In genomic region chr1:169838942-169839341, GRCh38 we compare ENCODE assay signal across 27 cellular contexts.
"Had no signal": no experiment of that assay in that cellular context is flagged by ENCODE, and none has a peak within 500 bp of the region (broad histone marks: within the 10 kb centered on the region; RNA-seq: fewer than 3 reads in every experiment).

No MANE protein-coding gene starts in this region.

- H3K4me3 Mint-ChIP-seq: nephron; neural progenitor cell; stimulated activated effector memory CD8-positive, alpha-beta T cell treated with anti-CD3 and anti-CD28 coated beads, Interleukin-12 subunit alpha, Interleukin-12 subunit beta, amount 100 ng/mL, for 72 hours; stimulated activated naive B cell treated with anti-CD40 and anti-IgM and Interleukin-4, amounts not matched to agents 10 μg/mL and 1 μg/mL and 100 μg/mL, for 72 hours; stimulated activated naive CD8-positive, alpha-beta T cell treated with anti-CD3 and anti-CD28 coated beads, Interleukin-15, Interleukin-2, amounts not matched to agents 100 ng/mL and 50 ng/mL, for 24 hours had no signal

- H3K9me3 ChIP-seq: ovary, psoas muscle, right lobe of liver, sigmoid colon, thyroid gland, vagina had no signal

- H3K4me1 Mint-ChIP-seq: nephron; neural progenitor cell; stimulated activated effector memory CD8-positive, alpha-beta T cell treated with anti-CD3 and anti-CD28 coated beads, Interleukin-12 subunit alpha, Interleukin-12 subunit beta, amount 100 ng/mL, for 72 hours had no signal

- H3K4me3 ChIP-seq: neural progenitor cell, ovary, psoas muscle, right lobe of liver, sigmoid colon, stomach, thoracic aorta, thyroid gland, tibial nerve, upper lobe of left lung, vagina had no signal

- H3K4me2 ChIP-seq: neural progenitor cell had no signal

- H3K27me3 Mint-ChIP-seq: progenitor cell of endocrine pancreas; stimulated activated naive B cell treated with anti-CD40 and anti-IgM and Interleukin-4, amounts not matched to agents 10 μg/mL and 1 μg/mL and 100 μg/mL, for 72 hours; stimulated activated naive CD8-positive, alpha-beta T cell treated with anti-CD3 and anti-CD28 coated beads, Interleukin-15, Interleukin-2, amounts not matched to agents 100 ng/mL and 50 ng/mL, for 24 hours had no signal

- H3K9ac ChIP-seq: neural progenitor cell, parathyroid adenoma had no signal

- H3K27me3 ChIP-seq: neural progenitor cell, ovary, right lobe of liver, sigmoid colon, stomach, thyroid gland, tibial nerve, upper lobe of left lung, vagina had no signal

- H2AFZ ChIP-seq: neural progenitor cell, parathyroid adenoma had no signal

- DNase-seq: occipital lobe; ovary; posterior cingulate gyrus; psoas muscle; right lobe of liver; sigmoid colon; small intestine; stimulated activated CD4-positive, alpha-beta T cell treated with anti-CD3 and anti-CD28 coated beads, Interleukin-15, amount 100 ng/mL, for 24 hours; stimulated activated CD4-positive, alpha-beta T cell treated with anti-CD3 and anti-CD28 coated beads, Interleukin-2, amount 100 ng/mL, for 24 hours; stimulated activated CD4-positive, alpha-beta T cell treated with anti-CD3 and anti-CD28 coated beads, Interleukin-2, amount 100 ng/mL, for 48 hours; stimulated activated CD4-positive, alpha-beta T cell treated with anti-CD3 and anti-CD28 coated beads, Interleukin-4, amount 100 ng/mL, for 24 hours; stimulated activated naive B cell treated with anti-CD40 and anti-IgM and Interleukin-4, amounts not matched to agents 10 μg/mL and 1 μg/mL and 100 μg/mL, for 72 hours; stimulated activated naive CD4-positive, alpha-beta T cell treated with Interleukin-2 at 50 U/mL for 16 hours; stomach; thyroid gland; trophoblast cell; upper lobe of left lung had no signal

- ATAC-seq: psoas muscle; right cardiac atrium; right lobe of liver; stimulated activated effector memory CD8-positive, alpha-beta T cell treated with anti-CD3 and anti-CD28 coated beads, Interleukin-12 subunit alpha, Interleukin-12 subunit beta, amount 100 ng/mL, for 72 hours; stimulated activated naive B cell treated with anti-CD40 and anti-IgM and Interleukin-4, amounts not matched to agents 10 μg/mL and 1 μg/mL and 100 μg/mL, for 72 hours had no signal

- H3K27ac ChIP-seq: neural progenitor cell, ovary, parathyroid adenoma, psoas muscle, right lobe of liver, sigmoid colon, stomach, thoracic aorta, thyroid gland, tibial nerve, upper lobe of left lung, vagina had no signal

- H3K27ac Mint-ChIP-seq: nephron; neural progenitor cell; progenitor cell of endocrine pancreas; stimulated activated effector memory CD8-positive, alpha-beta T cell treated with anti-CD3 and anti-CD28 coated beads, Interleukin-12 subunit alpha, Interleukin-12 subunit beta, amount 100 ng/mL, for 72 hours; stimulated activated naive B cell treated with anti-CD40 and anti-IgM and Interleukin-4, amounts not matched to agents 10 μg/mL and 1 μg/mL and 100 μg/mL, for 72 hours; stimulated activated naive CD8-positive, alpha-beta T cell treated with anti-CD3 and anti-CD28 coated beads, Interleukin-15, Interleukin-2, amounts not matched to agents 100 ng/mL and 50 ng/mL, for 24 hours had no signal

- H3K36me3 ChIP-seq: ovary, right lobe of liver, thyroid gland had no signal

- H3K4me1 ChIP-seq: neural progenitor cell, psoas muscle, right lobe of liver, sigmoid colon, stomach, thyroid gland, tibial nerve, upper lobe of left lung, vagina had no signal
